17 cellular contexts compared by ENCODE assay signal in genomic region chr16:81620029-81620428, GRCh38.
DNase-seq lines count a peak whose midpoint lies in the region; ATAC-seq and TF ChIP-seq lines count a peak whose summit lies in the region.
"Had no signal": no experiment of that assay in that cellular context is flagged by ENCODE, and none has a peak within 500 bp of the region (broad histone marks: within the 10 kb centered on the region; RNA-seq: fewer than 3 reads in every experiment).

No MANE protein-coding gene starts in this region.

- peak overlapping the region; percentile 4 to 49 for H3K27ac Mint-ChIP-seq in stimulated activated naive CD8-positive, alpha-beta T cell treated with anti-CD3 and anti-CD28 coated beads, Interleukin-15, amount 100 ng/mL, for 72 hours
- peak overlapping the region; percentile 65 for H3K27ac Mint-ChIP-seq in memory B cell

- TF ChIP-seq CTCF in mammary epithelial cell (conservative IDR thresholded peaks at IDR 0.05 in 1 of 2, IDR thresholded peaks at IDR 0.05 in 1 of 2; ENCODE audit: extremely low read depth in 1 of 2, insufficient read depth in 1 of 2, low read depth in 1 of 2, low read length in 2 of 2) (no peak), vagina (IDR thresholded peaks at IDR 0.05) (no peak), lower lobe of right lung (IDR thresholded peaks at IDR 0.05) (no peak)

- WGBS in mammary epithelial cell (ENCODE audit: low coverage, missing lambda C conversion rate): 78% methylated on average over 4 of the region's 4 CpGs

- DNase-seq in stimulated activated naive CD8-positive, alpha-beta T cell treated with anti-CD3 and anti-CD28 coated beads, Interleukin-15, amount 100 ng/mL, for 72 hours: no peak
- no peak for DNase-seq in stimulated activated naive CD8-positive, alpha-beta T cell treated with anti-CD3 and anti-CD28 coated beads, Interleukin-15, Interleukin-2, amounts not matched to agents 100 U/mL and 50 U/mL, for 24 hours
- no peak for DNase-seq in mammary epithelial cell
- no peak for DNase-seq in memory B cell (ENCODE audit: low spot score in 2 of 2)
- DNase-seq in vagina (ENCODE audit: extremely low spot score in 2 of 2): no peak
- DNase-seq in SJCRH30: no peak
- no peak for DNase-seq in mucosa of gallbladder (ENCODE audit: low spot score)
- DNase-seq in lower lobe of right lung: no peak
- DNase-seq: GF-D8, GOT3, KBM-7, NCI-H1048, NCI-H146, NCI-H345, SIG-M5 had no signal

- H3K9me3 ChIP-seq in mammary epithelial cell (replicated peaks; ENCODE audit: insufficient read depth, low read length) (no peaks in the 10 kb centered on the region), vagina (no peaks in the 10 kb centered on the region), SJCRH30 (replicated peaks) (no peaks in the 10 kb centered on the region), lower lobe of right lung (no peaks in the 10 kb centered on the region)

- peak overlapping the region; percentile 97 for H3K27ac ChIP-seq in mammary epithelial cell (ENCODE audit: insufficient read depth, low read depth, low read length)
- H3K27ac ChIP-seq in vagina: peak overlapping the region; percentile 79
- no peak overlapping the region for H3K27ac ChIP-seq in SJCRH30
- no peak overlapping the region for H3K27ac ChIP-seq in lower lobe of right lung
- H3K27ac ChIP-seq: HL-60 had no signal

- peaks cover 18% of the 10 kb centered on the region for H3K36me3 ChIP-seq in mammary epithelial cell (ENCODE audit: insufficient read depth, low read length)
- no peaks in the 10 kb centered on the region for H3K36me3 ChIP-seq in vagina
- no peaks in the 10 kb centered on the region for H3K36me3 ChIP-seq in SJCRH30
- H3K36me3 ChIP-seq in lower lobe of right lung: peaks cover 37% of the 10 kb centered on the region

- H3K4me3 ChIP-seq in mammary epithelial cell (replicated peaks in 1 of 3; ENCODE audit: insufficient read depth in 1 of 3, low read depth in 2 of 3, low read length in 3 of 3): no peak overlapping the region
- no peak overlapping the region for H3K4me3 ChIP-seq in vagina
- H3K4me3 ChIP-seq in SJCRH30: no peak overlapping the region
- H3K4me3 ChIP-seq in lower lobe of right lung: no peak overlapping the region

- no peaks in the 10 kb centered on the region for H3K9me3 Mint-ChIP-seq in stimulated activated naive CD8-positive, alpha-beta T cell treated with anti-CD3 and anti-CD28 coated beads, Interleukin-15, amount 100 ng/mL, for 72 hours
- H3K9me3 Mint-ChIP-seq in memory B cell: no peaks in the 10 kb centered on the region

- H3K27me3 Mint-ChIP-seq in stimulated activated naive CD8-positive, alpha-beta T cell treated with anti-CD3 and anti-CD28 coated beads, Interleukin-15, amount 100 ng/mL, for 72 hours: no peaks in the 10 kb centered on the region
- H3K27me3 Mint-ChIP-seq in memory B cell: no peaks in the 10 kb centered on the region

- intact Hi-C loops in mammary epithelial cell (cut with micrococcal nuclease) (loop anchor here (2.0 to 10.0 kb wide), 4 partner anchors 19 to 355 kb away; no protein-coding TSS in a partner anchor), vagina (cut with DNase I) (loop anchor here (10.0 kb wide), 1 partner anchor 105 kb away; no protein-coding TSS in a partner anchor), lower lobe of right lung (cut with DNase I) (no loop called here)

- H3K36me3 Mint-ChIP-seq in memory B cell: peaks cover 2% of the 10 kb centered on the region

- no peak overlapping the region for H2AFZ ChIP-seq in mammary epithelial cell (ENCODE audit: low read depth, low read length)

- CTCF ChIA-PET in mammary epithelial cell (lab: Charles Lee; ENCODE audit: low non-redundant PET): no interaction called here

- H3K4me1 ChIP-seq in mammary epithelial cell (ENCODE audit: insufficient read depth, low read length) (peaks cover 36% of the 10 kb centered on the region), vagina (peaks cover 83% of the 10 kb centered on the region), SJCRH30 (peaks cover 4% of the 10 kb centered on the region; the same call in 1 of the 2 replicates), lower lobe of right lung (peaks cover 23% of the 10 kb centered on the region)

- ATAC-seq in stimulated activated naive CD8-positive, alpha-beta T cell treated with anti-CD3 and anti-CD28 coated beads, Interleukin-15, amount 100 ng/mL, for 72 hours: no peak
- ATAC-seq in stimulated activated naive CD8-positive, alpha-beta T cell treated with anti-CD3 and anti-CD28 coated beads, Interleukin-15, Interleukin-2, amounts not matched to agents 100 U/mL and 50 U/mL, for 24 hours: no peak
- ATAC-seq in memory B cell (ENCODE audit: low read depth): no peak
- no peak for ATAC-seq in lower lobe of right lung
- ATAC-seq: Panc1 had no signal

- in situ Hi-C loops in mammary epithelial cell (cut with MboI; ENCODE audit: low sequenced_read_pairs in 2 of 2): loop anchor here in 1 of 2 donors (10.0 kb wide), 1 partner anchor 215 kb away; no protein-coding TSS in a partner anchor

- dilution Hi-C loops in mammary epithelial cell (cut with HindIII; ENCODE audit: low sequenced_read_pairs): loop anchor here (5.0 to 10.0 kb wide), 6 partner anchors 33 to 248 kb away; no protein-coding TSS in a partner anchor

- no peak overlapping the region for H3K9ac ChIP-seq in mammary epithelial cell (ENCODE audit: insufficient read depth, low read length)

- TF ChIP-seq POLR2A in vagina (IDR thresholded peaks at IDR 0.05): no peak

- peaks cover 88% of the 10 kb centered on the region for H3K79me2 ChIP-seq in mammary epithelial cell (ENCODE audit: insufficient read depth, low read length)

- H3K4me2 ChIP-seq in mammary epithelial cell (ENCODE audit: insufficient read depth, low read depth, low read length): no peak overlapping the region

- H3K27me3 ChIP-seq in mammary epithelial cell (ENCODE audit: insufficient read depth, low read length) (no peaks in the 10 kb centered on the region), vagina (no peaks in the 10 kb centered on the region), SJCRH30 (no peaks in the 10 kb centered on the region), lower lobe of right lung (ENCODE audit: low read depth) (no peaks in the 10 kb centered on the region)

- H4K20me1 ChIP-seq in mammary epithelial cell (ENCODE audit: insufficient read depth, low read length): no peaks in the 10 kb centered on the region

- peaks cover 11% of the 10 kb centered on the region for H3K4me1 Mint-ChIP-seq in stimulated activated naive CD8-positive, alpha-beta T cell treated with anti-CD3 and anti-CD28 coated beads, Interleukin-15, amount 100 ng/mL, for 72 hours
- H3K4me1 Mint-ChIP-seq in memory B cell: peaks cover 13% of the 10 kb centered on the region

- BruUV-seq in mammary epithelial cell (replicated peaks; lab: Mats Ljungman, UMichigan): no TSS peak

- H3K4me3 Mint-ChIP-seq in stimulated activated naive CD8-positive, alpha-beta T cell treated with anti-CD3 and anti-CD28 coated beads, Interleukin-15, amount 100 ng/mL, for 72 hours: no peak overlapping the region
- no peak overlapping the region for H3K4me3 Mint-ChIP-seq in memory B cell

Comparison
In these comparisons a context has a peak if more than half of its experiments do, and no peak if none do; other contexts are left out.
1. H3K27ac ChIP-seq: peak in mammary epithelial cell (single experiment) and vagina (single experiment); none in SJCRH30 (single experiment) and lower lobe of right lung (single experiment).